In the genomic region with DNA sequence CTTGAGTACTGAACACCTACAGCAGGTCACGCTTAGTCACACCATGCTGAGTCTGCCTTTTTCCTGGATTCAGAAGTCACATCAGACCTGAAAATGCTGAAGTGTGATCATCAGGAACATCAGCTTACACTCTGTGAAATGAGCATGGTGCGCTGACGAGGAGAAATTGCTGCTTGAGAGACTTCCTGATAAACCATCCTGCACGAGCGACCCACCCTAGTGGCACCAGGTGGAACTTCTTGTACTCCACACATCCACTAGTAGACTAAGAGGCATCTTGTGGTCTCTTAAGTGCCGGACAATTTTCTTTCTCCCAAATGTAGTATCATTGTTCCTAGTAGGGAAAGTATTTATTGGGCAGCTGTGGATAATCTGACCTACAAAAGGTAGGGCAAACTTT, we compare ENCODE assay signal across 8 cellular contexts. TPM values are rescaled to one million over a fixed set of nuclear protein-coding genes. Genes with fewer than 3 reads are reported as not detected.
A peak's percentile ranks its signal among the peaks of the same experiment; 100 is the strongest.
DNase-seq lines count a peak whose midpoint lies in the region; ATAC-seq and TF ChIP-seq lines count a peak whose summit lies in the region.

No MANE protein-coding gene starts in this region.

- H3K9me2 ChIP-seq in MM.1S (replicated peaks; ENCODE audit: insufficient read depth, low read length), result no peaks in the 10 kb centered on the region
- H3K9me2 ChIP-seq in neural cell (ENCODE audit: insufficient read depth, low read length), result no peaks in the 10 kb centered on the region

- H3K4me3 ChIP-seq in MM.1S (ENCODE audit: low read length) (no peak overlapping the region), cardiac fibroblast (replicated peaks in 1 of 2; ENCODE audit: low read depth in 2 of 2, low read length in 2 of 2) (no peak overlapping the region), neural cell (ENCODE audit: low read length) (no peak overlapping the region)

- H3K4me1 ChIP-seq in MM.1S (ENCODE audit: low read length), result 0 out of 2 replicates have a peak, but pooled peaks cover 3% of the 10 kb centered on the region

- peak; percentile 19 to 34 for ATAC-seq in activated naive CD4-positive, alpha-beta T cell treated with anti-CD3 and anti-CD28 coated beads, Interleukin-2, amount 50 U/mL, for 72 hours

- H3K9ac ChIP-seq in MM.1S (ENCODE audit: low read length) (no peak overlapping the region), neural cell (ENCODE audit: low read length) (no peak overlapping the region)

- no peak for TF ChIP-seq EP300 in neural cell (conservative IDR thresholded peaks at IDR 0.05; ENCODE audit: poor library complexity, severe bottlenecking)

- H3K9me3 Mint-ChIP-seq in activated naive CD4-positive, alpha-beta T cell treated with anti-CD3 and anti-CD28 coated beads, Interleukin-2, amount 50 U/mL, for 72 hours, result no peaks in the 10 kb centered on the region

- H3F3A ChIP-seq in MM.1S (ENCODE audit: insufficient read depth, low read length), result no peaks in the 10 kb centered on the region
- no peaks in the 10 kb centered on the region for H3F3A ChIP-seq in neural cell (ENCODE audit: insufficient read depth, low read length, poor library complexity, severe bottlenecking)

- H3K27ac ChIP-seq in MM.1S (ENCODE audit: low read length) (peak overlapping the region; percentile 5; the same call in 1 of the 2 replicates), neural cell (ENCODE audit: low read length) (no peak overlapping the region)

- H3K4me2 ChIP-seq in MM.1S (ENCODE audit: low read depth, low read length) (no peak overlapping the region), neural cell (ENCODE audit: low read length) (no peak overlapping the region)

- H3K36me3 ChIP-seq in MM.1S (replicated peaks; ENCODE audit: insufficient read depth, low read length) (no peaks in the 10 kb centered on the region), neural cell (ENCODE audit: insufficient read depth, low read length) (peaks cover 8% of the 10 kb centered on the region)

- H3K27me3 ChIP-seq in MM.1S (replicated peaks; ENCODE audit: insufficient read depth, low read length), result no peaks in the 10 kb centered on the region
- no peaks in the 10 kb centered on the region for H3K27me3 ChIP-seq in neural cell (ENCODE audit: insufficient read depth, low read depth, low read length)

- peak; percentile 20 for TF ChIP-seq RAD21 in neural cell (conservative IDR thresholded peaks at IDR 0.05)

- H3K36me3 Mint-ChIP-seq in activated naive CD4-positive, alpha-beta T cell treated with anti-CD3 and anti-CD28 coated beads, Interleukin-2, amount 50 U/mL, for 72 hours, result peaks cover 10 to 20% of the 10 kb centered on the region in 2 donors

- no peak overlapping the region for H2AFZ ChIP-seq in MM.1S (ENCODE audit: low read length)
- H2AFZ ChIP-seq in neural cell (ENCODE audit: low read depth, low read length), result no peak overlapping the region

- no peak for DNase-seq in activated naive CD4-positive, alpha-beta T cell treated with anti-CD3 and anti-CD28 coated beads, Interleukin-2, amount 50 U/mL, for 72 hours (ENCODE audit: low spot score in 2 of 2)
- no peak for DNase-seq in activated naive CD4-positive, alpha-beta T cell treated with Interleukin-2 at 50 U/mL for 16 hours
- DNase-seq in MM.1S, result peak; percentile 78
- DNase-seq in cardiac fibroblast (ENCODE audit: low read depth in 2 of 2), result peak; percentile 13 to 51
- no peak for DNase-seq in activated CD4-positive, alpha-beta T cell treated with anti-CD3 and anti-CD28 coated beads, Interleukin-2, amount 50 U/mL, for 48 hours
- no peak for DNase-seq in NCI-H2107 (lab: John Stamatoyannopoulos, UW)
- DNase-seq in NCI-H146 (lab: John Stamatoyannopoulos, UW), result no peak

- H3K79me2 ChIP-seq in MM.1S (ENCODE audit: low read length) (no peaks in the 10 kb centered on the region), neural cell (replicated peaks; ENCODE audit: insufficient read depth, low read length) (no peaks in the 10 kb centered on the region)

- peak; percentile 65 for TF ChIP-seq CTCF in MM.1S (IDR thresholded peaks at IDR 0.05; ENCODE audit: low read length)
- peak; percentile 59 for TF ChIP-seq CTCF in cardiac fibroblast (IDR thresholded peaks at IDR 0.05; ENCODE audit: low read depth, low read length)
- TF ChIP-seq CTCF in neural cell (IDR thresholded peaks at IDR 0.05; ENCODE audit: poor library complexity, severe bottlenecking), result peak; percentile 39

- H4K20me1 ChIP-seq in MM.1S (ENCODE audit: insufficient read depth, low read length), result no peaks in the 10 kb centered on the region
- H4K20me1 ChIP-seq in neural cell (ENCODE audit: insufficient read depth), result no peaks in the 10 kb centered on the region

- no peaks in the 10 kb centered on the region for H3K9me3 ChIP-seq in MM.1S (replicated peaks; ENCODE audit: insufficient read depth, low read length)
- H3K9me3 ChIP-seq in neural cell (ENCODE audit: low read length), result no peaks in the 10 kb centered on the region

- no peak overlapping the region for H3K27ac Mint-ChIP-seq in activated naive CD4-positive, alpha-beta T cell treated with anti-CD3 and anti-CD28 coated beads, Interleukin-2, amount 50 U/mL, for 72 hours

TF ChIP-seq in neural cell, 6 proteins besides CTCF, POLR2A, EP300 and RAD21:
- TF ChIP-seq, protein P1, sequence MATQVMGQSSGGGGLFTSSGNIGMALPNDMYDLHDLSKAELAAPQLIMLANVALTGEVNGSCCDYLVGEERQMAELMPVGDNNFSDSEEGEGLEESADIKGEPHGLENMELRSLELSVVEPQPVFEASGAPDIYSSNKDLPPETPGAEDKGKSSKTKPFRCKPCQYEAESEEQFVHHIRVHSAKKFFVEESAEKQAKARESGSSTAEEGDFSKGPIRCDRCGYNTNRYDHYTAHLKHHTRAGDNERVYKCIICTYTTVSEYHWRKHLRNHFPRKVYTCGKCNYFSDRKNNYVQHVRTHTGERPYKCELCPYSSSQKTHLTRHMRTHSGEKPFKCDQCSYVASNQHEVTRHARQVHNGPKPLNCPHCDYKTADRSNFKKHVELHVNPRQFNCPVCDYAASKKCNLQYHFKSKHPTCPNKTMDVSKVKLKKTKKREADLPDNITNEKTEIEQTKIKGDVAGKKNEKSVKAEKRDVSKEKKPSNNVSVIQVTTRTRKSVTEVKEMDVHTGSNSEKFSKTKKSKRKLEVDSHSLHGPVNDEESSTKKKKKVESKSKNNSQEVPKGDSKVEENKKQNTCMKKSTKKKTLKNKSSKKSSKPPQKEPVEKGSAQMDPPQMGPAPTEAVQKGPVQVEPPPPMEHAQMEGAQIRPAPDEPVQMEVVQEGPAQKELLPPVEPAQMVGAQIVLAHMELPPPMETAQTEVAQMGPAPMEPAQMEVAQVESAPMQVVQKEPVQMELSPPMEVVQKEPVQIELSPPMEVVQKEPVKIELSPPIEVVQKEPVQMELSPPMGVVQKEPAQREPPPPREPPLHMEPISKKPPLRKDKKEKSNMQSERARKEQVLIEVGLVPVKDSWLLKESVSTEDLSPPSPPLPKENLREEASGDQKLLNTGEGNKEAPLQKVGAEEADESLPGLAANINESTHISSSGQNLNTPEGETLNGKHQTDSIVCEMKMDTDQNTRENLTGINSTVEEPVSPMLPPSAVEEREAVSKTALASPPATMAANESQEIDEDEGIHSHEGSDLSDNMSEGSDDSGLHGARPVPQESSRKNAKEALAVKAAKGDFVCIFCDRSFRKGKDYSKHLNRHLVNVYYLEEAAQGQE (IDR thresholded peaks at IDR 0.05; ENCODE audit: borderline replicate concordance), result no peak
- no peak for TF ChIP-seq POLR2AphosphoS5 (IDR thresholded peaks at IDR 0.05)
- TF ChIP-seq SMC3 (conservative IDR thresholded peaks at IDR 0.05; ENCODE audit: poor library complexity), result peak; percentile 12
- TF ChIP-seq TAF1 (IDR thresholded peaks at IDR 0.05; ENCODE audit: low read depth), result no peak
- TF ChIP-seq MXI1 (conservative IDR thresholded peaks at IDR 0.05; ENCODE audit: poor library complexity, severe bottlenecking), result no peak
- TF ChIP-seq EZH2 (IDR thresholded peaks at IDR 0.05; ENCODE audit: borderline replicate concordance, insufficient read depth, low read length, poor library complexity, severe bottlenecking), result no peak

RNA-seq across cellular contexts. Expression of a gene that starts 51.8 kb away (rescaled TPM):
- total RNA-seq in activated naive CD4-positive, alpha-beta T cell treated with anti-CD3 and anti-CD28 coated beads, Interleukin-2, amount 50 U/mL, for 72 hours, result not detected
- not detected in 2 replicates for polyA plus RNA-seq in neural cell
- polyA minus RNA-seq in neural cell, result not detected in 2 replicates

Comparison
In these comparisons a context has a peak if more than half of its experiments do, and no peak if none do; other contexts are left out.
1. DNase-seq: peak in MM.1S (single experiment) and cardiac fibroblast (2 of 2); none in activated naive CD4-positive, alpha-beta T cell treated with anti-CD3 and anti-CD28 coated beads, Interleukin-2, amount 50 U/mL, for 72 hours (0 of 2), activated naive CD4-positive, alpha-beta T cell treated with Interleukin-2 at 50 U/mL for 16 hours (single experiment), activated CD4-positive, alpha-beta T cell treated with anti-CD3 and anti-CD28 coated beads, Interleukin-2, amount 50 U/mL, for 48 hours (0 of 2), NCI-H2107 (single experiment) and NCI-H146 (single experiment).
2. Peak in every context shown above with its lines, with median percentiles within 50 percentile points of each other: CTCF ChIP-seq.